ENCODE assay signal across 9 cellular contexts in the genomic region with DNA sequence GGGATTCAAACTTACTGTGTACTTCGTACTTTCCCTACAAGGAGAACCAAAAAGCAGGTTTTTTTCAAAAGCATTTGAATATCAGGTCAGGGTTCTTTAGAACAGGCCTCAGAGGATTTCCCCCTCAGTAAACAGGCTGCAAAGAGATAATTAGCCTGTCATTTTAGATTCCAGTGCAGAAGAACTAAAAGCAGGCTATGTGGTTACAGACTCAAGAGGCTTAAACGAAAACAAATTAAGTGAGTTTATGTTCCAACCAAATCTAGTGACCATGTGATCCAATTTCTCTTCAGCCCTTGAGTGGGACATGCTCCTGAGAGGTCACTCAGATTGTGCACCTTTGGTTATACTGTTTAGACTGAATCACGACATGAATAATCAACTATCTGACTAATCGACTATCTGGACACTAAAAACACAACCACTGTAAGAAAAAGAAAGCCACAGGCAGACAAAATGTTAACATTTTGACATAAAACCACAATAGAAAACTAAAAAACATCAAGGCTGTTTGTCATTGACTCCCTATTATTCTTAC. TPM values are rescaled to one million over a fixed set of nuclear protein-coding genes. Genes with fewer than 3 reads are reported as not detected.
DNase-seq lines count a peak whose midpoint lies in the region; ATAC-seq, FAIRE-seq and TF ChIP-seq lines count a peak whose summit lies in the region.
"Had no signal": no experiment of that assay in that cellular context is flagged by ENCODE, and none has a peak within 500 bp of the region (broad histone marks: within the 10 kb centered on the region; RNA-seq: fewer than 3 reads in every experiment).

No MANE protein-coding gene starts in this region.

- no peak overlapping the region for H2AFZ ChIP-seq in HepG2 (ENCODE audit: low read length)

- H4K20me1 ChIP-seq in HepG2 (ENCODE audit: insufficient read depth, low read length) = no peaks in the 10 kb centered on the region

- POLR2A ChIA-PET in HepG2 (lab: Yijun Ruan, JAX) = no interaction called here

- ATAC-seq in HepG2 (no peak), right lobe of liver (no peak), HG03354 (IDR thresholded peaks at IDR 0.05; ENCODE audit: poor library complexity, severe bottlenecking, unreplicated experiment) (peak; percentile 40)

- H3K4me3 Mint-ChIP-seq in type B pancreatic cell = peak overlapping the region; percentile 68

- no peaks in the 10 kb centered on the region for H3K36me3 ChIP-seq in HepG2 (replicated peaks in 1 of 2; ENCODE audit: control insufficient read depth in 1 of 2, insufficient read depth in 2 of 2, low read length in 2 of 2)
- H3K36me3 ChIP-seq in right lobe of liver = no peaks in the 10 kb centered on the region
- no peaks in the 10 kb centered on the region for H3K36me3 ChIP-seq in brain microvascular endothelial cell (replicated peaks)
- no peaks in the 10 kb centered on the region for H3K36me3 ChIP-seq in left ventricle myocardium inferior

- CTCF ChIA-PET in HepG2 (lab: Yijun Ruan, JAX; ENCODE audit: low intra/inter-chr PET ratio, low total read pairs) = no interaction called here

- peaks cover 11% of the 10 kb centered on the region for H3K79me2 ChIP-seq in HepG2 (ENCODE audit: insufficient read depth, low read length)

- TF ChIP-seq RAD21 in HepG2 (CRISPR knock-in tag; IDR thresholded peaks at IDR 0.05) = no peak

- no peaks in the 10 kb centered on the region for H3K9me3 Mint-ChIP-seq in type B pancreatic cell

- peak; percentile 49 for FAIRE-seq in HepG2 (lab: Jason Lieb, UNC)
- FAIRE-seq: keratinocyte had no signal

- peak overlapping the region; percentile 9 for H3K27ac Mint-ChIP-seq in type B pancreatic cell

- no peaks in the 10 kb centered on the region for H3K27me3 Mint-ChIP-seq in type B pancreatic cell

- H3K4me1 Mint-ChIP-seq in type B pancreatic cell (ENCODE audit: unreplicated experiment) = peaks cover 27% of the 10 kb centered on the region

- TF ChIP-seq CTCF in HepG2 (CRISPR knock-in tag; IDR thresholded peaks at IDR 0.05) (no peak), right lobe of liver (IDR thresholded peaks at IDR 0.05) (no peak), brain microvascular endothelial cell (IDR thresholded peaks at IDR 0.05; ENCODE audit: low read depth, low read length, missing control alignments) (no peak), type B pancreatic cell (conservative IDR thresholded peaks at IDR 0.05) (no peak), left ventricle myocardium inferior (IDR thresholded peaks at IDR 0.05; ENCODE audit: borderline replicate concordance) (no peak)

- H3K27me3 ChIP-seq in HepG2 (ENCODE audit: control insufficient read depth in 1 of 2, insufficient read depth in 2 of 2, low read length in 2 of 2) (no peaks in the 10 kb centered on the region), right lobe of liver (no peaks in the 10 kb centered on the region), brain microvascular endothelial cell (replicated peaks) (no peaks in the 10 kb centered on the region), left ventricle myocardium inferior (ENCODE audit: low read depth) (no peaks in the 10 kb centered on the region)

- no peaks in the 10 kb centered on the region for H3K9me3 ChIP-seq in HepG2 (ENCODE audit: low read length)
- no peaks in the 10 kb centered on the region for H3K9me3 ChIP-seq in right lobe of liver
- no peaks in the 10 kb centered on the region for H3K9me3 ChIP-seq in left ventricle myocardium inferior (replicated peaks)

- 0 out of 2 replicates have a peak overlapping the region, but pooled peaks have one; percentile 31 for H3K9ac ChIP-seq in HepG2 (ENCODE audit: insufficient read depth, low read depth, low read length)

- no TSS peak for BruUV-seq in HepG2 (replicated peaks; lab: Mats Ljungman, UMichigan)

- WGBS in HepG2 (ENCODE audit: low lambda C conversion rate) = 11% methylated on average over 4 of the region's 4 CpGs
- 13% methylated on average over 4 of the region's 4 CpGs for WGBS in right lobe of liver (ENCODE audit: insufficient coverage, low coverage, low lambda C conversion rate, missing lambda C conversion rate)

- DNase-seq in HepG2 (ENCODE audit: low spot score) = peak; percentile 36
- DNase-seq in right lobe of liver = no peak
- peak; percentile 20 for DNase-seq in brain microvascular endothelial cell
- no peak for DNase-seq in type B pancreatic cell (ENCODE audit: extremely low spot score, unreplicated experiment)
- DNase-seq in left ventricle myocardium inferior = no peak
- DNase-seq in DMS114 treated with DMSO at 0.1 percent for 48 hours (lab: John Stamatoyannopoulos, UW; ENCODE audit: unreplicated experiment) = no peak
- no peak for DNase-seq in activated CD8-positive, alpha-beta memory T cell treated with anti-CD3 and anti-CD28 coated beads for 24 hours

- peak overlapping the region; percentile 53 for H3K27ac ChIP-seq in HepG2 (ENCODE audit: extremely low read length, insufficient read depth, low read length)
- H3K27ac ChIP-seq in right lobe of liver = no peak overlapping the region
- H3K27ac ChIP-seq in brain microvascular endothelial cell = no peak overlapping the region
- H3K27ac ChIP-seq in left ventricle myocardium inferior (replicated peaks) = no peak overlapping the region

- in situ Hi-C loops in HepG2 (cut with HindIII; ENCODE audit: extremely low pct_ligation_motif_present, low pct_unique_long_range_greater_than_20kb) = no loop called here
- in situ Hi-C loops in brain microvascular endothelial cell (cut with HindIII; ENCODE audit: low pct_ligation_motif_present, low sequenced_read_pairs) = no loop called here

- TF ChIP-seq POLR2A in HepG2 (IDR thresholded peaks at IDR 0.05; ENCODE audit: insufficient read depth in 1 of 2, low read depth in 2 of 2, low read length in 2 of 2) (no peak), right lobe of liver (IDR thresholded peaks at IDR 0.05) (no peak)

- H3K36me3 Mint-ChIP-seq in type B pancreatic cell = peaks cover 3% of the 10 kb centered on the region

- no peak overlapping the region; a peak in 1 of 6 replicates for H3K4me3 ChIP-seq in HepG2 (replicated peaks in 1 of 3; ENCODE audit: insufficient read depth in 1 of 3, low read depth in 2 of 3, low read length in 3 of 3)
- H3K4me3 ChIP-seq in right lobe of liver = no peak overlapping the region
- no peak overlapping the region for H3K4me3 ChIP-seq in brain microvascular endothelial cell (ENCODE audit: low read depth, low read length)
- no peak overlapping the region for H3K4me3 ChIP-seq in left ventricle myocardium inferior

- H3K4me1 ChIP-seq in HepG2 (ENCODE audit: insufficient read depth, low read length) = peaks cover 66% of the 10 kb centered on the region
- peaks cover 0 to 23% (median 3%) of the 10 kb centered on the region in 4 donors for H3K4me1 ChIP-seq in right lobe of liver
- H3K4me1 ChIP-seq in left ventricle myocardium inferior = peaks cover 29% of the 10 kb centered on the region

- H3K4me2 ChIP-seq in HepG2 (ENCODE audit: low read depth, low read length) = peak overlapping the region; percentile 61

- TF ChIP-seq EP300 in HepG2 (IDR thresholded peaks at IDR 0.05; ENCODE audit: low read depth in 2 of 2, low read length in 2 of 2) (no peak), HepG2 (CRISPR knock-in tag; IDR thresholded peaks at IDR 0.05; ENCODE audit: borderline replicate concordance) (no peak)

- intact Hi-C loops in HepG2 (cut with micrococcal nuclease; ENCODE audit: unreplicated experiment) = no loop called here
- intact Hi-C loops in right lobe of liver (cut with DNase I) = no loop called here
- intact Hi-C loops in left ventricle myocardium inferior (cut with micrococcal nuclease) = no loop called here

RNA-seq across cellular contexts. Expression of gene TMED8, which starts 4.5 kb away (rescaled TPM):
- total RNA-seq in HepG2 (2016; rRNA removed; fragmentation: Illumina TruSeq; extraction: Trizol) (11.7 and 17.5 TPM in 2 replicates), right lobe of liver (1 to 10 TPM; 2.5 to 4.4 (median 3.1) TPM), type B pancreatic cell (ENCODE audit: low replicate concordance) (17.4 and 17.5 TPM in 2 replicates), left ventricle myocardium inferior (5.4 TPM)
- 0.71 TPM in 2 replicates for total RNA-seq in HepG2 (2016; cell fraction: cytosol; rRNA removed; fragmentation: Illumina TruSeq; extraction: Trizol; ENCODE audit: low read depth)
- 11.1 and 18.2 TPM in 2 replicates for total RNA-seq in HepG2 (2016; cell fraction: insoluble cytoplasmic fraction; rRNA removed; fragmentation: Illumina TruSeq; extraction: Trizol)
- total RNA-seq in HepG2 (2016; cell fraction: membrane; rRNA removed; fragmentation: Illumina TruSeq; extraction: Trizol) = 4.1 and 4.7 TPM in 2 replicates
- 8.0 and 8.7 TPM in 2 replicates for total RNA-seq in HepG2 (2016; cell fraction: nucleus; rRNA removed; fragmentation: Illumina TruSeq; extraction: Trizol)
- polyA plus RNA-seq in HepG2 (2011; rRNA removed) = 4.7 and 6.0 TPM in 2 replicates
- 3.0 and 4.2 TPM in 2 replicates for polyA plus RNA-seq in HepG2 (2011; cell fraction: cytosol; rRNA removed)
- polyA plus RNA-seq in HepG2 (2011; cell fraction: nucleus; rRNA removed) = 2.7 and 3.4 TPM in 2 replicates
- 5.0 and 5.4 TPM in 2 replicates for polyA plus RNA-seq in HepG2 (2012)
- 0.28 and 0.33 TPM in 2 replicates for polyA plus RNA-seq in HepG2 (2016; cell fraction: cytosol; fragmentation: Illumina TruSeq; extraction: Trizol; ENCODE audit: low read depth)
- 10.5 and 10.6 TPM in 2 replicates for polyA plus RNA-seq in HepG2 (2016; cell fraction: insoluble cytoplasmic fraction; fragmentation: Illumina TruSeq; extraction: Trizol; ENCODE audit: low read depth)
- polyA plus RNA-seq in HepG2 (2016; cell fraction: membrane; fragmentation: Illumina TruSeq; extraction: Trizol; ENCODE audit: low read depth) = 1.5 and 1.7 TPM in 2 replicates
- 8.9 and 9.4 TPM in 2 replicates for polyA plus RNA-seq in HepG2 (2016; cell fraction: nucleus; fragmentation: Illumina TruSeq; extraction: Trizol; ENCODE audit: insufficient read depth, low read depth)
- 12.8 and 15.2 TPM in 2 replicates for polyA minus RNA-seq in HepG2 (2011; rRNA and poly(A)+ RNA removed; ENCODE audit: low replicate concordance)
- 7.1 and 8.6 TPM in 2 replicates for polyA minus RNA-seq in HepG2 (2011; cell fraction: cytosol; rRNA and poly(A)+ RNA removed)
- 5.3 and 7.1 TPM in 2 replicates for polyA minus RNA-seq in HepG2 (2011; cell fraction: nucleus; rRNA and poly(A)+ RNA removed)

RNA-seq across cellular contexts. Expression of gene SAMD15, which starts 4.8 kb away (rescaled TPM):
- total RNA-seq in HepG2 (2016; rRNA removed; fragmentation: Illumina TruSeq; extraction: Trizol) (1.3 and 2.0 TPM in 2 replicates), right lobe of liver (under 1 TPM in 4 of 6 experiments, not detected in 2; 0.12 to 0.42 (median 0.31) TPM), type B pancreatic cell (ENCODE audit: low replicate concordance) (4.0 and 9.7 TPM in 2 replicates), left ventricle myocardium inferior (0.08 TPM)
- total RNA-seq in HepG2 (2016; cell fraction: cytosol; rRNA removed; fragmentation: Illumina TruSeq; extraction: Trizol; ENCODE audit: low read depth) = 0.40 TPM in 1 of 2 replicates, not detected in the other
- total RNA-seq in HepG2 (2016; cell fraction: insoluble cytoplasmic fraction; rRNA removed; fragmentation: Illumina TruSeq; extraction: Trizol) = 1.4 and 3.0 TPM in 2 replicates
- 0.10 and 0.49 TPM in 2 replicates for total RNA-seq in HepG2 (2016; cell fraction: membrane; rRNA removed; fragmentation: Illumina TruSeq; extraction: Trizol)
- total RNA-seq in HepG2 (2016; cell fraction: nucleus; rRNA removed; fragmentation: Illumina TruSeq; extraction: Trizol) = 1.1 TPM in 2 replicates
- polyA plus RNA-seq in HepG2 (2011; rRNA removed) = 0.09 TPM in 2 replicates
- 0.11 TPM in 1 of 2 replicates, not detected in the other for polyA plus RNA-seq in HepG2 (2011; cell fraction: cytosol; rRNA removed)
- 0.05 and 0.24 TPM in 2 replicates for polyA plus RNA-seq in HepG2 (2011; cell fraction: nucleus; rRNA removed)
- polyA plus RNA-seq in HepG2 (2012) = 0.05 TPM in 1 of 2 replicates, not detected in the other
- polyA plus RNA-seq in HepG2 (2016; cell fraction: cytosol; fragmentation: Illumina TruSeq; extraction: Trizol; ENCODE audit: low read depth) = 0.11 TPM in 1 of 2 replicates, not detected in the other
- polyA plus RNA-seq in HepG2 (2016; cell fraction: insoluble cytoplasmic fraction; fragmentation: Illumina TruSeq; extraction: Trizol; ENCODE audit: low read depth) = 0.82 and 1.2 TPM in 2 replicates
- 0.07 and 0.10 TPM in 2 replicates for polyA plus RNA-seq in HepG2 (2016; cell fraction: membrane; fragmentation: Illumina TruSeq; extraction: Trizol; ENCODE audit: low read depth)
- polyA plus RNA-seq in HepG2 (2016; cell fraction: nucleus; fragmentation: Illumina TruSeq; extraction: Trizol; ENCODE audit: insufficient read depth, low read depth) = 0.47 and 0.82 TPM in 2 replicates
- 0.51 TPM in 1 of 2 replicates, not detected in the other for polyA minus RNA-seq in HepG2 (2011; rRNA and poly(A)+ RNA removed; ENCODE audit: low replicate concordance)
- not detected in 2 replicates for polyA minus RNA-seq in HepG2 (2011; cell fraction: cytosol; rRNA and poly(A)+ RNA removed)
- polyA minus RNA-seq in HepG2 (2011; cell fraction: nucleus; rRNA and poly(A)+ RNA removed) = 0.39 TPM in 1 of 2 replicates, not detected in the other

RNA-seq across cellular contexts. Expression of gene NOXRED1, which starts 51.0 kb away (rescaled TPM):
- total RNA-seq in HepG2 (2016; rRNA removed; fragmentation: Illumina TruSeq; extraction: Trizol) (0.24 TPM in 1 of 2 replicates, not detected in the other), right lobe of liver (under 1 TPM in 4 of 6 experiments, not detected in 2; 0.20 to 0.47 (median 0.37) TPM), type B pancreatic cell (ENCODE audit: low replicate concordance) (0.46 and 0.57 TPM in 2 replicates), left ventricle myocardium inferior (0.14 TPM)
- 0.20 and 0.35 TPM in 2 replicates for total RNA-seq in HepG2 (2016; cell fraction: cytosol; rRNA removed; fragmentation: Illumina TruSeq; extraction: Trizol; ENCODE audit: low read depth)
- 0.09 and 0.17 TPM in 2 replicates for total RNA-seq in HepG2 (2016; cell fraction: insoluble cytoplasmic fraction; rRNA removed; fragmentation: Illumina TruSeq; extraction: Trizol)
- 0.12 and 0.17 TPM in 2 replicates for total RNA-seq in HepG2 (2016; cell fraction: membrane; rRNA removed; fragmentation: Illumina TruSeq; extraction: Trizol)
- 0.38 and 0.43 TPM in 2 replicates for total RNA-seq in HepG2 (2016; cell fraction: nucleus; rRNA removed; fragmentation: Illumina TruSeq; extraction: Trizol)
- polyA plus RNA-seq in HepG2 (2011; rRNA removed) = 0.41 and 0.71 TPM in 2 replicates
- polyA plus RNA-seq in HepG2 (2011; cell fraction: cytosol; rRNA removed) = 0.08 and 0.10 TPM in 2 replicates
- 1.8 and 2.3 TPM in 2 replicates for polyA plus RNA-seq in HepG2 (2011; cell fraction: nucleus; rRNA removed)
- polyA plus RNA-seq in HepG2 (2012) = 0.65 and 0.83 TPM in 2 replicates
- not detected in 2 replicates for polyA plus RNA-seq in HepG2 (2016; cell fraction: cytosol; fragmentation: Illumina TruSeq; extraction: Trizol; ENCODE audit: low read depth)
- 0.12 TPM in 1 of 2 replicates, not detected in the other for polyA plus RNA-seq in HepG2 (2016; cell fraction: insoluble cytoplasmic fraction; fragmentation: Illumina TruSeq; extraction: Trizol; ENCODE audit: low read depth)
- polyA plus RNA-seq in HepG2 (2016; cell fraction: membrane; fragmentation: Illumina TruSeq; extraction: Trizol; ENCODE audit: low read depth) = 0.12 TPM in 1 of 2 replicates, not detected in the other
- 0.67 and 1.4 TPM in 2 replicates for polyA plus RNA-seq in HepG2 (2016; cell fraction: nucleus; fragmentation: Illumina TruSeq; extraction: Trizol; ENCODE audit: insufficient read depth, low read depth)
- polyA minus RNA-seq in HepG2 (2011; rRNA and poly(A)+ RNA removed; ENCODE audit: low replicate concordance) = 0.23 and 0.42 TPM in 2 replicates
- polyA minus RNA-seq in HepG2 (2011; cell fraction: cytosol; rRNA and poly(A)+ RNA removed) = not detected in 2 replicates
- polyA minus RNA-seq in HepG2 (2011; cell fraction: nucleus; rRNA and poly(A)+ RNA removed) = 0.62 and 1.5 TPM in 2 replicates

RNA-seq across cellular contexts. Expression of gene GSTZ1, which starts 51.5 kb away (rescaled TPM):
- total RNA-seq in HepG2 (2016; rRNA removed; fragmentation: Illumina TruSeq; extraction: Trizol) (26.9 and 27.6 TPM in 2 replicates), right lobe of liver (100 to 1,000 TPM in 1 of 6 experiments, 10 to 100 TPM in 5; 31.1 to 123 (median 50.0) TPM), type B pancreatic cell (ENCODE audit: low replicate concordance) (16.0 and 18.9 TPM in 2 replicates), left ventricle myocardium inferior (14.7 TPM)
- 6.7 and 6.9 TPM in 2 replicates for total RNA-seq in HepG2 (2016; cell fraction: cytosol; rRNA removed; fragmentation: Illumina TruSeq; extraction: Trizol; ENCODE audit: low read depth)
- total RNA-seq in HepG2 (2016; cell fraction: insoluble cytoplasmic fraction; rRNA removed; fragmentation: Illumina TruSeq; extraction: Trizol) = 26.1 and 26.7 TPM in 2 replicates
- total RNA-seq in HepG2 (2016; cell fraction: membrane; rRNA removed; fragmentation: Illumina TruSeq; extraction: Trizol) = 10.4 TPM in 2 replicates
- total RNA-seq in HepG2 (2016; cell fraction: nucleus; rRNA removed; fragmentation: Illumina TruSeq; extraction: Trizol) = 19.7 and 22.0 TPM in 2 replicates
- 14.4 and 15.7 TPM in 2 replicates for polyA plus RNA-seq in HepG2 (2011; rRNA removed)
- polyA plus RNA-seq in HepG2 (2011; cell fraction: cytosol; rRNA removed) = 15.4 and 20.2 TPM in 2 replicates
- polyA plus RNA-seq in HepG2 (2011; cell fraction: nucleus; rRNA removed) = 25.0 and 27.1 TPM in 2 replicates
- polyA plus RNA-seq in HepG2 (2012) = 18.1 and 18.4 TPM in 2 replicates
- 4.9 and 5.3 TPM in 2 replicates for polyA plus RNA-seq in HepG2 (2016; cell fraction: cytosol; fragmentation: Illumina TruSeq; extraction: Trizol; ENCODE audit: low read depth)
- 29.6 and 30.1 TPM in 2 replicates for polyA plus RNA-seq in HepG2 (2016; cell fraction: insoluble cytoplasmic fraction; fragmentation: Illumina TruSeq; extraction: Trizol; ENCODE audit: low read depth)
- polyA plus RNA-seq in HepG2 (2016; cell fraction: membrane; fragmentation: Illumina TruSeq; extraction: Trizol; ENCODE audit: low read depth) = 7.6 and 9.5 TPM in 2 replicates
- 20.3 and 23.0 TPM in 2 replicates for polyA plus RNA-seq in HepG2 (2016; cell fraction: nucleus; fragmentation: Illumina TruSeq; extraction: Trizol; ENCODE audit: insufficient read depth, low read depth)
- polyA minus RNA-seq in HepG2 (2011; rRNA and poly(A)+ RNA removed; ENCODE audit: low replicate concordance) = 25.0 and 25.5 TPM in 2 replicates
- polyA minus RNA-seq in HepG2 (2011; cell fraction: cytosol; rRNA and poly(A)+ RNA removed) = 3.9 and 5.6 TPM in 2 replicates
- 37.7 and 42.4 TPM in 2 replicates for polyA minus RNA-seq in HepG2 (2011; cell fraction: nucleus; rRNA and poly(A)+ RNA removed)

RNA-seq across cellular contexts. Expression of gene POMT2, which starts 51.7 kb away (rescaled TPM):
- total RNA-seq in HepG2 (2016; rRNA removed; fragmentation: Illumina TruSeq; extraction: Trizol) = 7.9 and 15.9 TPM in 2 replicates
- 4.5 and 5.3 TPM in 2 replicates for total RNA-seq in HepG2 (2016; cell fraction: cytosol; rRNA removed; fragmentation: Illumina TruSeq; extraction: Trizol; ENCODE audit: low read depth)
- 5.7 and 18.9 TPM in 2 replicates for total RNA-seq in HepG2 (2016; cell fraction: insoluble cytoplasmic fraction; rRNA removed; fragmentation: Illumina TruSeq; extraction: Trizol)
- total RNA-seq in HepG2 (2016; cell fraction: membrane; rRNA removed; fragmentation: Illumina TruSeq; extraction: Trizol) = 5.6 and 9.7 TPM in 2 replicates
- total RNA-seq in HepG2 (2016; cell fraction: nucleus; rRNA removed; fragmentation: Illumina TruSeq; extraction: Trizol) = 26.2 and 26.6 TPM in 2 replicates
- polyA plus RNA-seq in HepG2 (2011; rRNA removed) = 15.3 and 17.7 TPM in 2 replicates
- polyA plus RNA-seq in HepG2 (2011; cell fraction: cytosol; rRNA removed) = 5.3 and 6.1 TPM in 2 replicates
- polyA plus RNA-seq in HepG2 (2011; cell fraction: nucleus; rRNA removed) = 104 and 129 TPM in 2 replicates
- 10.4 and 12.2 TPM in 2 replicates for polyA plus RNA-seq in HepG2 (2012)
- 5.4 and 5.6 TPM in 2 replicates for polyA plus RNA-seq in HepG2 (2016; cell fraction: cytosol; fragmentation: Illumina TruSeq; extraction: Trizol; ENCODE audit: low read depth)
- 10.3 and 13.4 TPM in 2 replicates for polyA plus RNA-seq in HepG2 (2016; cell fraction: insoluble cytoplasmic fraction; fragmentation: Illumina TruSeq; extraction: Trizol; ENCODE audit: low read depth)
- 8.1 and 9.6 TPM in 2 replicates for polyA plus RNA-seq in HepG2 (2016; cell fraction: membrane; fragmentation: Illumina TruSeq; extraction: Trizol; ENCODE audit: low read depth)
- polyA plus RNA-seq in HepG2 (2016; cell fraction: nucleus; fragmentation: Illumina TruSeq; extraction: Trizol; ENCODE audit: insufficient read depth, low read depth) = 96.8 and 106 TPM in 2 replicates
- polyA minus RNA-seq in HepG2 (2011; rRNA and poly(A)+ RNA removed; ENCODE audit: low replicate concordance) = 34.5 and 36.8 TPM in 2 replicates
- polyA minus RNA-seq in HepG2 (2011; cell fraction: cytosol; rRNA and poly(A)+ RNA removed) = 6.0 and 8.1 TPM in 2 replicates
- polyA minus RNA-seq in HepG2 (2011; cell fraction: nucleus; rRNA and poly(A)+ RNA removed) = 38.1 and 42.3 TPM in 2 replicates
- 10 to 100 TPM in 5 of 6 experiments, 1 to 10 TPM in 1; 5.5 to 15.9 (median 12.9) TPM for total RNA-seq in right lobe of liver
- total RNA-seq in type B pancreatic cell (ENCODE audit: low replicate concordance) = 45.4 and 51.5 TPM in 2 replicates
- total RNA-seq in left ventricle myocardium inferior = 13.4 TPM

Comparison
In these comparisons a context has a peak if more than half of its experiments do, and no peak if none do; other contexts are left out.
1. DNase-seq: peak in HepG2 (single experiment) and brain microvascular endothelial cell (single experiment); none in right lobe of liver (0 of 3), type B pancreatic cell (single experiment), left ventricle myocardium inferior (single experiment), DMS114 treated with DMSO at 0.1 percent for 48 hours (single experiment) and activated CD8-positive, alpha-beta memory T cell treated with anti-CD3 and anti-CD28 coated beads for 24 hours (single experiment).